ENCODE assay signal across 18 cellular contexts in the genomic region with DNA sequence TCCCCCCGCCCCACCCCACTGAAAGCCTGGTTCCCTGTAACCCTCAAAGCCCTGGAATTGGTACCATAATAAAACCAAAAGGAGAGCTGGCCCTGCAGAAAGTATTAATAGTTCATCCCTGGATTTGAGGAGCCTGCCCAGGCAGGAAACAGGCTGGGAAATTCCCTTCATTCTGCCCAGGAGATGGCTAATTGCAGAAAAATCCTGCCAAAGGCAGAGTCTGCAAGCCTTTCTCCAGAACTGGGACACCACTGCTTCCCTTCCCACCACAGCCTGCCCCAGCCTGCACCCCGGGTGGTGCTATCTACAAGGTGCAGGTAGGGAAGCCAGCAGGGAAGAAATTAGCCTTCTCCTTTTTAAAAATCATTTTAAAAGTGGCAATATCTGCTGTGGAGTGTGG. TPM values are rescaled to one million over a fixed set of nuclear protein-coding genes. Genes with fewer than 3 reads are reported as not detected.
DNase-seq lines count a peak whose midpoint lies in the region; ATAC-seq and TF ChIP-seq lines count a peak whose summit lies in the region.
"Had no signal": no experiment of that assay in that cellular context is flagged by ENCODE, and none has a peak within 500 bp of the region (broad histone marks: within the 10 kb centered on the region; RNA-seq: fewer than 3 reads in every experiment).

No MANE protein-coding gene starts in this region.

- no peak overlapping the region for H3K4me3 ChIP-seq in foreskin fibroblast (ENCODE audit: low read depth in 1 of 2, low read length in 2 of 2)

- no peak for TF ChIP-seq CTCF in foreskin fibroblast (IDR thresholded peaks at IDR 0.05; ENCODE audit: low read depth, low read length)

- DNase-seq in A172 (ENCODE audit: low spot score) (peak; percentile 76), HS-5 (ENCODE audit: low read depth) (peak; percentile 28), astrocyte of the hippocampus (ENCODE audit: low read depth, low spot score) (peak; percentile 70), foreskin fibroblast (peak; percentile 37 to 62), activated gamma-delta T cell treated with Interleukin-2 at 50 U/mL for 16 hours (no peak)
- no peak for DNase-seq in stimulated activated CD4-positive, alpha-beta T cell treated with anti-CD3 and anti-CD28 coated beads, Interleukin-15, amount 100 ng/mL, for 24 hours
- DNase-seq: 8988T; activated CD4-positive, CD25-positive, alpha-beta regulatory T cell; activated naive CD8-positive, alpha-beta T cell treated with anti-CD3 and anti-CD28 coated beads, Interleukin-2, amount 10 ng/mL, durations not matched to agents 7 days and 5 days; Caco-2; MV-4-11; NCI-H446; occipital lobe had no signal

- ATAC-seq in HG03175 (IDR thresholded peaks at IDR 0.05; ENCODE audit: unreplicated experiment) (no peak), HG03039 (IDR thresholded peaks at IDR 0.05; ENCODE audit: unreplicated experiment) (no peak)
- ATAC-seq: HCT116 had no signal

RNA-seq across cellular contexts. Expression of a gene that starts 16.2 kb away (rescaled TPM):
- total RNA-seq in A172 (2014; rRNA removed; shearing (Covaris generic)) = 0.24 and 1.9 TPM in 2 replicates
- total RNA-seq: activated naive CD8-positive, alpha-beta T cell treated with anti-CD3 and anti-CD28 coated beads, Interleukin-2, amount 10 ng/mL, durations not matched to agents 7 days and 5 days; Caco-2; mesenteric fat pad; occipital lobe; subcutaneous adipose tissue had no signal

RNA-seq across cellular contexts. Expression of a gene that starts 38.0 kb away (rescaled TPM):
- total RNA-seq in A172 (2014; rRNA removed; shearing (Covaris generic)) = not detected in 2 replicates
- total RNA-seq: activated naive CD8-positive, alpha-beta T cell treated with anti-CD3 and anti-CD28 coated beads, Interleukin-2, amount 10 ng/mL, durations not matched to agents 7 days and 5 days; Caco-2; mesenteric fat pad; occipital lobe; subcutaneous adipose tissue had no signal

Comparison
In these comparisons a context has a peak if more than half of its experiments do, and no peak if none do; other contexts are left out.
1. DNase-seq: peak in A172 (single experiment), HS-5 (single experiment), astrocyte of the hippocampus (single experiment) and foreskin fibroblast (2 of 2); none in activated gamma-delta T cell treated with Interleukin-2 at 50 U/mL for 16 hours (single experiment) and stimulated activated CD4-positive, alpha-beta T cell treated with anti-CD3 and anti-CD28 coated beads, Interleukin-15, amount 100 ng/mL, for 24 hours (single experiment).